In the genomic region with DNA sequence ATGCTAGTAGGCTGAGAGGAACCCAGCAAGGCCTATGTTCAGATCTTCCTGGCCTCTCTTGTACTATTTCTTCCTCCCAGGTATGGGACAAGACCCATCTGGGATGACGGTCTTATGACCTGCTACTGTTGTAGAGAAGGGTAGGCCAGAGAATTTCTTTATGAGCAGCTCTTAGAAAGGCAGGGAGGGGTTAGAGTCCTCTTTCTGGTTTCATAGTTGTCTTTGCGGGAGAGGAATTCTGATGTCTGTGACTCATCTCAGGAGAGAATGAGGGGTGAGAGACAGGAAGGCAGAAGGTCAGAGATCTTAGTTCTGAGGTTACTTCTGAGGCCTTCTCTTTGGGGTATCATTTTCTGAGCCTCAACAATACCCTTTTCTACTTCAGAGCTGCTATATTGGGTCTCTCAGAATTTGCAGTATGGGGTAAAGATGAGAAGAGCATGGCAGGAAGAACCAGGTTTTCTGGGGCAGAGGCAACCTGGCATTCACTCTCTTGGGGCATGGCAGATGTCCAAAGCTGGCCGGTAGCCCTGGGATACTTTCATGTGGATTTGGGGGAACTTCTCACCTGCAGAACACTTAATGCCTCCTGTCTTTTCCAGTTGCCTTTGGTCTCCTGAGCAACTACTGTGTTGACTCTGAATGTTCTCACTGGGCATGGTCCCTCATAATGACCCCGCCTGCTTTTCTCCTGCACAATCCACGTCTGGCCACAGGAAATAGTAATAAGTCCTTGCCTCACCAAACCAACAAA, we compare ENCODE assay signal across 8 cellular contexts.
A peak's percentile ranks its signal among the peaks of the same experiment; 100 is the strongest.
DNase-seq lines count a peak whose midpoint lies in the region; ATAC-seq and TF ChIP-seq lines count a peak whose summit lies in the region.

No MANE protein-coding gene starts in this region.

- CTCF ChIA-PET in T-cell (lab: Charles Lee) = no interaction called here

- no peaks in the 10 kb centered on the region for H3K9me3 ChIP-seq in SJCRH30 (replicated peaks)

- peak; percentile 98 for ATAC-seq in GM21515 (IDR thresholded peaks at IDR 0.05; ENCODE audit: unreplicated experiment)
- ATAC-seq in HG03565 (IDR thresholded peaks at IDR 0.05; ENCODE audit: unreplicated experiment) = peak; percentile 98
- ATAC-seq in T-cell (replicated peaks in 1 of 4) = no peak

- H3K27me3 Mint-ChIP-seq in T-cell = no peaks in the 10 kb centered on the region

- H3K27ac Mint-ChIP-seq in T-cell = peak overlapping the region in 1 of 2 donors; percentile 1

- POLR2A ChIA-PET in T-cell (lab: Charles Lee) = interaction anchor here in 1 of 2 donors (0.5 kb wide), 1 partner anchor 8 kb away, joined by 5 read pairs; no protein-coding TSS in a partner anchor

- H3K27me3 ChIP-seq in SJCRH30 = no peaks in the 10 kb centered on the region

- no peak overlapping the region for H3K27ac ChIP-seq in SJCRH30

- TF ChIP-seq CTCF in fibroblast of pulmonary artery (IDR thresholded peaks at IDR 0.05; ENCODE audit: low read length, missing control alignments) = no peak

- H3K4me3 Mint-ChIP-seq in T-cell = no peak overlapping the region

- H3K4me1 ChIP-seq in SJCRH30 = 0 out of 2 replicates have a peak, but pooled peaks cover 5% of the 10 kb centered on the region

- DNase-seq in ELR (ENCODE audit: low read depth) (peak; percentile 77), fibroblast of pulmonary artery (ENCODE audit: low read depth) (peak; percentile 52), globus pallidus (ENCODE audit: low spot score) (no peak), NCI-H2081 treated with DMSO at 0.1 percent for 48 hours (lab: John Stamatoyannopoulos, UW) (no peak), SJCRH30 (no peak), T-cell (no peak)

- peaks cover 0 to 8% (median 7%) of the 10 kb centered on the region in 3 donors for H3K4me1 Mint-ChIP-seq in T-cell

- H3K36me3 Mint-ChIP-seq in T-cell = peaks cover 59% of the 10 kb centered on the region

- H3K9me3 Mint-ChIP-seq in T-cell = peaks cover 0 to 6% (median 4%) of the 10 kb centered on the region in 3 donors

- no peaks in the 10 kb centered on the region for H3K36me3 ChIP-seq in SJCRH30

- H3K4me3 ChIP-seq in fibroblast of pulmonary artery (replicated peaks; ENCODE audit: low read depth, low read length) (no peak overlapping the region), SJCRH30 (no peak overlapping the region)

Comparison
In these comparisons a context has a peak if more than half of its experiments do, and no peak if none do; other contexts are left out.
1. DNase-seq: peak in ELR (single experiment) and fibroblast of pulmonary artery (single experiment); none in globus pallidus (single experiment), NCI-H2081 treated with DMSO at 0.1 percent for 48 hours (single experiment), SJCRH30 (0 of 2) and T-cell (0 of 34).
2. ATAC-seq: peak in GM21515 (single experiment) and HG03565 (single experiment); none in T-cell (0 of 4).